In the genomic region with DNA sequence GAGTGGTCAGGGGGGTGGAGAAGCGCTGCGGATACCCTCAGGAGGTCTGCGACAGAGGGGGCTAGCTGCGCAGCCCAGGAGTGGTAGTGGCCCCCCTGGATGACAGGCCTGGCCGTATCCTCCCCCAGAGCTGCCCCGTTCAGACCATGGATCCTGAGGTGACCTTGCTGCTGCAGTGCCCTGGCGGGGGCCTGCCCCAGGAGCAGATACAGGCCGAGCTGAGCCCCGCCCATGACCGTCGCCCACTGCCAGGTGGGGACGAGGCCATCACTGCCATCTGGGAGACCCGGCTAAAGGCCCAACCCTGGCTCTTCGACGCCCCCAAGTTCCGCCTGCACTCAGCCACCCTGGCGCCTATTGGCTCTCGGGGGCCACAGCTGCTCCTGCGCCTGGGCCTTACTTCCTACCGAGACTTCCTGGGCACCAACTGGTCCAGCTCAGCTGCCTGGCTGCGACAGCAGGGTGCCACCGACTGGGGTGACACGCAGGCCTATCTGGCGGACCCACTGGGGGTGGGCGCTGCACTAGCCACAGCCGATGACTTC, we compare ENCODE assay signal across 8 cellular contexts. TPM values are rescaled to one million over a fixed set of nuclear protein-coding genes. Genes with fewer than 3 reads are reported as not detected.
A peak's percentile ranks its signal among the peaks of the same experiment; 100 is the strongest.
DNase-seq lines count a peak whose midpoint lies in the region; ATAC-seq and TF ChIP-seq lines count a peak whose summit lies in the region.

No MANE protein-coding gene starts in this region.

- WGBS in heart right ventricle, 2 donors: 13 to 14% methylated on average over 26 of the region's 26 CpGs

- no peaks in the 10 kb centered on the region for H3K27me3 Mint-ChIP-seq in activated naive CD4-positive, alpha-beta T cell treated with anti-CD3 and anti-CD28 coated beads, Interleukin-2, amount 10 ng/mL, durations not matched to agents 7 days and 5 days

- H3K36me3 ChIP-seq in PC-9 (ENCODE audit: low read depth) (no peaks in the 10 kb centered on the region), heart right ventricle (peaks cover 0 to 36% (median 0%) of the 10 kb centered on the region in 9 donors)

- CTCF ChIA-PET in PC-9 (lab: Charles Lee): interaction anchor here (0.9 to 1.5 kb wide), 2 partner anchors 21 to 22 kb away, joined by 3 to 7 read pairs; no protein-coding TSS in a partner anchor
- CTCF ChIA-PET in activated naive CD4-positive, alpha-beta T cell treated with anti-CD3 and anti-CD28 coated beads, Interleukin-2, amount 10 ng/mL, durations not matched to agents 7 days and 5 days (lab: Charles Lee): interaction anchor here (1.1 to 5.1 kb wide), 5 partner anchors 9 to 24 kb away, joined by 3 to 48 read pairs (median 7); partner anchors contain the start of genes FERMT3 and FKBP2

- H3K27me3 ChIP-seq in PC-9 (ENCODE audit: insufficient read depth, low read depth) (no peaks in the 10 kb centered on the region), heart right ventricle (no peaks in the 10 kb centered on the region)

- peak overlapping the region; percentile 99 for H3K4me2 ChIP-seq in PC-9

- peaks cover 34% of the 10 kb centered on the region for H3K79me2 ChIP-seq in PC-9 (ENCODE audit: low read depth)

- H3K4me1 ChIP-seq in PC-9 (replicated peaks; ENCODE audit: insufficient read depth): peaks cover 27% of the 10 kb centered on the region
- peaks cover 16 to 65% (median 47%) of the 10 kb centered on the region in 9 donors for H3K4me1 ChIP-seq in heart right ventricle

- H3K36me3 Mint-ChIP-seq in activated naive CD4-positive, alpha-beta T cell treated with anti-CD3 and anti-CD28 coated beads, Interleukin-2, amount 10 ng/mL, durations not matched to agents 7 days and 5 days: peaks cover 12% of the 10 kb centered on the region

- TF ChIP-seq CTCF in PC-9 (conservative IDR thresholded peaks at IDR 0.05): no peak
- TF ChIP-seq CTCF in heart right ventricle (IDR thresholded peaks at IDR 0.05): no peak

- H2AFZ ChIP-seq in PC-9: peak overlapping the region; percentile 96

- no peaks in the 10 kb centered on the region for H3K9me2 ChIP-seq in PC-9 (ENCODE audit: insufficient read depth)

- DNase-seq in GM03348 (ENCODE audit: low spot score) (peak; percentile 54), PC-9 (peak; percentile 63 to 66), heart right ventricle (peak; percentile 60 to 67), sciatic nerve (ENCODE audit: low spot score) (peak; percentile 75), superior temporal gyrus (ENCODE audit: extremely low spot score) (no peak)
- peak; percentile 81 for DNase-seq in activated naive CD4-positive, alpha-beta T cell treated with anti-CD3 and anti-CD28 coated beads, Interleukin-2, amount 10 ng/mL, durations not matched to agents 7 days and 5 days

- peaks cover 50% of the 10 kb centered on the region for H3K4me1 Mint-ChIP-seq in activated naive CD4-positive, alpha-beta T cell treated with anti-CD3 and anti-CD28 coated beads, Interleukin-2, amount 10 ng/mL, durations not matched to agents 7 days and 5 days

- peak; percentile 23 for ATAC-seq in HG03196 (IDR thresholded peaks at IDR 0.05; ENCODE audit: unreplicated experiment)
- peak; percentile 26 to 64 (median 48) for ATAC-seq in heart right ventricle
- peak; percentile 25 for ATAC-seq in sciatic nerve
- no peak for ATAC-seq in HG03039 (IDR thresholded peaks at IDR 0.05; ENCODE audit: unreplicated experiment)

- intact Hi-C loops in PC-9 (cut with micrococcal nuclease; ENCODE audit: unreplicated experiment) (no loop called here), heart right ventricle (cut with DNase I) (loop anchor here in 2 of 10 donors (2.0 to 5.0 kb wide), 2 partner anchors 39 to 42 kb away; partner anchors contain the start of gene STIP1 (in 1 of the 2)), sciatic nerve (cut with DNase I) (no loop called here)

- H3K4me3 ChIP-seq in PC-9 (peak overlapping the region; percentile 98), heart right ventricle (peak overlapping the region; percentile 64 to 95 (median 76))

- H3F3A ChIP-seq in PC-9 (ENCODE audit: insufficient read depth, low read depth): peaks cover 26% of the 10 kb centered on the region

- peak overlapping the region; percentile 86 for H3K4me3 Mint-ChIP-seq in activated naive CD4-positive, alpha-beta T cell treated with anti-CD3 and anti-CD28 coated beads, Interleukin-2, amount 10 ng/mL, durations not matched to agents 7 days and 5 days

- no peaks in the 10 kb centered on the region for H3K9me3 Mint-ChIP-seq in activated naive CD4-positive, alpha-beta T cell treated with anti-CD3 and anti-CD28 coated beads, Interleukin-2, amount 10 ng/mL, durations not matched to agents 7 days and 5 days

- H3K27ac Mint-ChIP-seq in activated naive CD4-positive, alpha-beta T cell treated with anti-CD3 and anti-CD28 coated beads, Interleukin-2, amount 10 ng/mL, durations not matched to agents 7 days and 5 days: peak overlapping the region; percentile 83

- no peak overlapping the region for H3K27ac ChIP-seq in PC-9
- H3K27ac ChIP-seq in heart right ventricle: peak overlapping the region; percentile 90 to 96 (median 95)

- peaks cover 3% of the 10 kb centered on the region for H4K20me1 ChIP-seq in PC-9 (ENCODE audit: insufficient read depth)

- H3K9me3 ChIP-seq in PC-9 (ENCODE audit: insufficient read depth, low read depth): no peaks in the 10 kb centered on the region
- no peaks in the 10 kb centered on the region for H3K9me3 ChIP-seq in heart right ventricle

- POLR2A ChIA-PET in PC-9 (lab: Charles Lee; ENCODE audit: unreplicated experiment): interaction anchor here (0.6 to 0.9 kb wide), 4 partner anchors 40 to 292 kb away, joined by 3 to 9 read pairs (median 6); no protein-coding TSS in a partner anchor

- BruUV-seq in PC-9 (replicated peaks; lab: Mats Ljungman, UMichigan): TSS peak; percentile 45

RNA-seq across cellular contexts. Expression of gene NUDT22, which starts 0.5 kb away (rescaled TPM):
- total RNA-seq in PC-9 (2021): 87.4 and 112 TPM in 2 replicates
- 10 to 100 TPM; 57.3 to 85.6 (median 71.0) TPM for total RNA-seq in heart right ventricle
- 10 to 100 TPM; 93.0 to 95.2 TPM for polyA plus RNA-seq in heart right ventricle
- total RNA-seq in sciatic nerve: 28.0 TPM

RNA-seq across cellular contexts. Expression of gene TRPT1, which starts 0.6 kb away (rescaled TPM):
- 55.2 and 76.2 TPM in 2 replicates for total RNA-seq in PC-9 (2021)
- total RNA-seq in heart right ventricle: 10 to 100 TPM; 50.5 to 81.7 (median 61.4) TPM
- polyA plus RNA-seq in heart right ventricle: 100 to 1,000 TPM in 1 of 2 donors, 10 to 100 TPM in 1; 87.2 to 188 TPM
- 20.6 TPM for total RNA-seq in sciatic nerve

RNA-seq across cellular contexts. Expression of gene DNAJC4, which starts 3.8 kb away (rescaled TPM):
- 55.0 and 57.1 TPM in 2 replicates for total RNA-seq in PC-9 (2021)
- 10 to 100 TPM; 46.6 to 64.7 (median 52.0) TPM for total RNA-seq in heart right ventricle
- polyA plus RNA-seq in heart right ventricle: 100 to 1,000 TPM in 1 of 2 donors, 10 to 100 TPM in 1; 48.0 to 173 TPM
- total RNA-seq in sciatic nerve: 30.4 TPM

RNA-seq across cellular contexts. Expression of gene VEGFB, which starts 7.8 kb away (rescaled TPM):
- 110 and 129 TPM in 2 replicates for total RNA-seq in PC-9 (2021)
- 100 to 1,000 TPM; 245 to 353 (median 277) TPM for total RNA-seq in heart right ventricle
- polyA plus RNA-seq in heart right ventricle: 100 to 1,000 TPM; 158 to 291 TPM
- 134 TPM for total RNA-seq in sciatic nerve

RNA-seq across cellular contexts. Expression of gene FKBP2, which starts 14.3 kb away (rescaled TPM):
- total RNA-seq in PC-9 (2021) (84.2 and 93.2 TPM in 2 replicates), heart right ventricle (10 to 100 TPM; 40.2 to 82.0 (median 45.9) TPM), sciatic nerve (56.2 TPM)
- polyA plus RNA-seq in heart right ventricle: 100 to 1,000 TPM; 376 to 404 TPM
